ENCODE assay signal across 16 cellular contexts in genomic region chr2:201707753-201708152, GRCh38. TPM values are rescaled to one million over a fixed set of nuclear protein-coding genes. Genes with fewer than 3 reads are reported as not detected.
A peak's percentile ranks its signal among the peaks of the same experiment; 100 is the strongest.
DNase-seq lines count a peak whose midpoint lies in the region; ATAC-seq and TF ChIP-seq lines count a peak whose summit lies in the region.
"Had no signal": no experiment of that assay in that cellular context is flagged by ENCODE, and none has a peak within 500 bp of the region (broad histone marks: within the 10 kb centered on the region; RNA-seq: fewer than 3 reads in every experiment).

No MANE protein-coding gene starts in this region.

- no peak for TF ChIP-seq CTCF in activated CD8-positive, alpha-beta T cell treated with anti-CD3 and anti-CD28 coated beads for 36 hours (IDR thresholded peaks at IDR 0.05)
- TF ChIP-seq CTCF in OCI-LY1 (IDR thresholded peaks at IDR 0.05; ENCODE audit: low read length) = peak; percentile 9; the same call in 1 of the 2 replicates

- no peak for ATAC-seq in activated CD8-positive, alpha-beta T cell treated with anti-CD3 and anti-CD28 coated beads for 36 hours
- no peak for ATAC-seq in activated CD8-positive, alpha-beta T cell treated with anti-CD3 and anti-CD28 coated beads, Interleukin-2, amount 10 ng/mL, durations not matched to agents 7 days and 5 days
- ATAC-seq in stimulated activated effector memory CD8-positive, alpha-beta T cell treated with anti-CD3 and anti-CD28 coated beads, Interleukin-12 subunit alpha, Interleukin-12 subunit beta, amount 100 ng/mL, for 72 hours = no peak
- no peak for ATAC-seq in GM18520 (IDR thresholded peaks at IDR 0.05; ENCODE audit: unreplicated experiment)
- no peak for ATAC-seq in HG02623 (IDR thresholded peaks at IDR 0.05; ENCODE audit: unreplicated experiment)

- H3K9ac ChIP-seq in OCI-LY1 (ENCODE audit: low read length) = no peak overlapping the region

- peak overlapping the region; percentile 42 for H3K27ac Mint-ChIP-seq in activated CD8-positive, alpha-beta T cell treated with anti-CD3 and anti-CD28 coated beads for 36 hours
- H3K27ac Mint-ChIP-seq in activated CD8-positive, alpha-beta T cell treated with anti-CD3 and anti-CD28 coated beads, Interleukin-2, amount 10 ng/mL, durations not matched to agents 7 days and 5 days = no peak overlapping the region
- H3K27ac Mint-ChIP-seq in stimulated activated effector memory CD8-positive, alpha-beta T cell treated with anti-CD3 and anti-CD28 coated beads, Interleukin-12 subunit alpha, Interleukin-12 subunit beta, amount 100 ng/mL, for 72 hours = peak overlapping the region; percentile 27
- H3K27ac Mint-ChIP-seq: activated naive CD8-positive, alpha-beta T cell treated with anti-CD3 and anti-CD28 coated beads for 36 hours; IgD-negative memory B cell; T-helper 2 cell treated with Interferon-gamma antibody and Interleukin-4, amounts not matched to agents 5 μg/mL and 100 μg/mL, for 36 hours had no signal

- no peaks in the 10 kb centered on the region for H3K27me3 Mint-ChIP-seq in activated CD8-positive, alpha-beta T cell treated with anti-CD3 and anti-CD28 coated beads for 36 hours
- no peaks in the 10 kb centered on the region for H3K27me3 Mint-ChIP-seq in activated CD8-positive, alpha-beta T cell treated with anti-CD3 and anti-CD28 coated beads, Interleukin-2, amount 10 ng/mL, durations not matched to agents 7 days and 5 days (ENCODE audit: low read depth)
- H3K27me3 Mint-ChIP-seq: activated naive CD8-positive, alpha-beta T cell treated with anti-CD3 and anti-CD28 coated beads for 36 hours; IgD-negative memory B cell had no signal

- POLR2A ChIA-PET in activated CD8-positive, alpha-beta T cell treated with anti-CD3 and anti-CD28 coated beads for 36 hours (lab: Charles Lee) = no interaction called here
- POLR2A ChIA-PET in activated CD8-positive, alpha-beta T cell treated with anti-CD3 and anti-CD28 coated beads, Interleukin-2, amount 10 ng/mL, durations not matched to agents 7 days and 5 days (lab: Charles Lee) = no interaction called here

- no peaks in the 10 kb centered on the region for H3F3A ChIP-seq in OCI-LY1 (ENCODE audit: insufficient read depth, low read length)

- H3K9me3 Mint-ChIP-seq in activated CD8-positive, alpha-beta T cell treated with anti-CD3 and anti-CD28 coated beads for 36 hours = no peaks in the 10 kb centered on the region
- H3K9me3 Mint-ChIP-seq in activated CD8-positive, alpha-beta T cell treated with anti-CD3 and anti-CD28 coated beads, Interleukin-2, amount 10 ng/mL, durations not matched to agents 7 days and 5 days (ENCODE audit: insufficient read depth) = no peaks in the 10 kb centered on the region
- no peaks in the 10 kb centered on the region for H3K9me3 Mint-ChIP-seq in stimulated activated effector memory CD8-positive, alpha-beta T cell treated with anti-CD3 and anti-CD28 coated beads, Interleukin-12 subunit alpha, Interleukin-12 subunit beta, amount 100 ng/mL, for 72 hours
- H3K9me3 Mint-ChIP-seq: activated naive CD8-positive, alpha-beta T cell treated with anti-CD3 and anti-CD28 coated beads for 36 hours; IgD-negative memory B cell; T-helper 2 cell treated with Interferon-gamma antibody and Interleukin-4, amounts not matched to agents 5 μg/mL and 100 μg/mL, for 36 hours had no signal

- H3K36me3 Mint-ChIP-seq in activated CD8-positive, alpha-beta T cell treated with anti-CD3 and anti-CD28 coated beads for 36 hours (ENCODE audit: low read depth) = peaks cover 5% of the 10 kb centered on the region
- peaks cover 12% of the 10 kb centered on the region for H3K36me3 Mint-ChIP-seq in activated CD8-positive, alpha-beta T cell treated with anti-CD3 and anti-CD28 coated beads, Interleukin-2, amount 10 ng/mL, durations not matched to agents 7 days and 5 days (ENCODE audit: low read depth)
- peaks cover 37% of the 10 kb centered on the region for H3K36me3 Mint-ChIP-seq in stimulated activated effector memory CD8-positive, alpha-beta T cell treated with anti-CD3 and anti-CD28 coated beads, Interleukin-12 subunit alpha, Interleukin-12 subunit beta, amount 100 ng/mL, for 72 hours

- H3K36me3 ChIP-seq in OCI-LY1 (ENCODE audit: insufficient read depth, low read length) = peaks cover 6% of the 10 kb centered on the region; the same call in 1 of the 2 replicates

- CTCF ChIA-PET in activated CD8-positive, alpha-beta T cell treated with anti-CD3 and anti-CD28 coated beads for 36 hours (lab: Charles Lee) = interaction anchor here (0.6 kb wide), 1 partner anchor 53 kb away, joined by 3 read pairs; no protein-coding TSS in a partner anchor
- CTCF ChIA-PET in activated CD8-positive, alpha-beta T cell treated with anti-CD3 and anti-CD28 coated beads, Interleukin-2, amount 10 ng/mL, durations not matched to agents 7 days and 5 days (lab: Charles Lee) = no interaction called here

- H3K9me3 ChIP-seq in OCI-LY1 (ENCODE audit: low read length) = no peaks in the 10 kb centered on the region
- H3K9me3 ChIP-seq: testis had no signal

- no peaks in the 10 kb centered on the region for H4K20me1 ChIP-seq in OCI-LY1 (ENCODE audit: insufficient read depth, low read length)

- no peak overlapping the region for H3K4me2 ChIP-seq in OCI-LY1 (ENCODE audit: low read length)

- H3K4me1 Mint-ChIP-seq in activated CD8-positive, alpha-beta T cell treated with anti-CD3 and anti-CD28 coated beads for 36 hours (ENCODE audit: low read depth) = peaks cover 12% of the 10 kb centered on the region
- peaks cover 14% of the 10 kb centered on the region for H3K4me1 Mint-ChIP-seq in activated CD8-positive, alpha-beta T cell treated with anti-CD3 and anti-CD28 coated beads, Interleukin-2, amount 10 ng/mL, durations not matched to agents 7 days and 5 days (ENCODE audit: low read depth)
- H3K4me1 Mint-ChIP-seq in stimulated activated effector memory CD8-positive, alpha-beta T cell treated with anti-CD3 and anti-CD28 coated beads, Interleukin-12 subunit alpha, Interleukin-12 subunit beta, amount 100 ng/mL, for 72 hours = no peaks in the 10 kb centered on the region
- H3K4me1 Mint-ChIP-seq: IgD-negative memory B cell had no signal

- no peaks in the 10 kb centered on the region for H3K4me1 ChIP-seq in OCI-LY1 (ENCODE audit: insufficient read depth, low read length, severe bottlenecking)
- H3K4me1 ChIP-seq: testis had no signal

- H3K79me2 ChIP-seq in OCI-LY1 (ENCODE audit: insufficient read depth, low read length) = no peaks in the 10 kb centered on the region

- H2AFZ ChIP-seq in OCI-LY1 (ENCODE audit: low read length) = no peak overlapping the region

- intact Hi-C loops in activated CD8-positive, alpha-beta T cell treated with anti-CD3 and anti-CD28 coated beads for 36 hours (cut with micrococcal nuclease) = no loop called here

- H3K27me3 ChIP-seq in OCI-LY1 (ENCODE audit: insufficient read depth, low read length) = no peaks in the 10 kb centered on the region
- H3K27me3 ChIP-seq: testis had no signal

- DNase-seq in activated CD8-positive, alpha-beta T cell treated with anti-CD3 and anti-CD28 coated beads for 36 hours = no peak
- DNase-seq in activated CD8-positive, alpha-beta T cell treated with anti-CD3 and anti-CD28 coated beads, Interleukin-2, amount 10 ng/mL, durations not matched to agents 7 days and 5 days = no peak
- DNase-seq in dermis blood vessel endothelial cell = peak; percentile 83
- no peak for DNase-seq in stimulated activated effector memory CD8-positive, alpha-beta T cell treated with anti-CD3 and anti-CD28 coated beads, Interleukin-12 subunit alpha, Interleukin-12 subunit beta, amount 100 ng/mL, for 72 hours (ENCODE audit: low spot score in 2 of 2)
- DNase-seq in nucleus accumbens (lab: John Stamatoyannopoulos, UW) = no peak
- DNase-seq: activated CD8-positive, alpha-beta memory T cell treated with anti-CD3 and anti-CD28 coated beads for 24 hours; activated naive CD8-positive, alpha-beta T cell treated with anti-CD3 and anti-CD28 coated beads for 36 hours; OCI-M1; retina; testis had no signal

- H3K4me3 ChIP-seq in OCI-LY1 (ENCODE audit: low read depth, low read length, poor library complexity, severe bottlenecking) = no peak overlapping the region
- H3K4me3 ChIP-seq: testis had no signal

- H3K4me3 Mint-ChIP-seq in activated CD8-positive, alpha-beta T cell treated with anti-CD3 and anti-CD28 coated beads for 36 hours = no peak overlapping the region
- H3K4me3 Mint-ChIP-seq in activated CD8-positive, alpha-beta T cell treated with anti-CD3 and anti-CD28 coated beads, Interleukin-2, amount 10 ng/mL, durations not matched to agents 7 days and 5 days = no peak overlapping the region
- H3K4me3 Mint-ChIP-seq in stimulated activated effector memory CD8-positive, alpha-beta T cell treated with anti-CD3 and anti-CD28 coated beads, Interleukin-12 subunit alpha, Interleukin-12 subunit beta, amount 100 ng/mL, for 72 hours = no peak overlapping the region
- H3K4me3 Mint-ChIP-seq: activated naive CD8-positive, alpha-beta T cell treated with anti-CD3 and anti-CD28 coated beads for 36 hours; IgD-negative memory B cell; T-helper 2 cell treated with Interferon-gamma antibody and Interleukin-4, amounts not matched to agents 5 μg/mL and 100 μg/mL, for 36 hours had no signal

- no peaks in the 10 kb centered on the region for H3K9me2 ChIP-seq in OCI-LY1 (ENCODE audit: low read depth, low read length)

- no peak overlapping the region for H3K27ac ChIP-seq in OCI-LY1 (ENCODE audit: low read depth, low read length, poor library complexity, severe bottlenecking)
- H3K27ac ChIP-seq: testis had no signal

RNA-seq across cellular contexts. Expression of gene MPP4, which starts 9.3 kb away (rescaled TPM):
- total RNA-seq in activated CD8-positive, alpha-beta T cell treated with anti-CD3 and anti-CD28 coated beads for 36 hours = not detected
- not detected for total RNA-seq in activated CD8-positive, alpha-beta T cell treated with anti-CD3 and anti-CD28 coated beads, Interleukin-2, amount 10 ng/mL, durations not matched to agents 7 days and 5 days
- total RNA-seq in dermis blood vessel endothelial cell = 2.2 and 3.1 TPM in 2 replicates
- total RNA-seq: activated naive CD8-positive, alpha-beta T cell treated with anti-CD3 and anti-CD28 coated beads for 36 hours; mesenteric fat pad; testis had no signal
